In genomic region chr12:112868459-112869041, GRCh38 we compare ENCODE assay signal across 25 cellular contexts. TPM values are rescaled to one million over a fixed set of nuclear protein-coding genes. Genes with fewer than 3 reads are reported as not detected.
DNase-seq lines count a peak whose midpoint lies in the region; ATAC-seq, FAIRE-seq and TF ChIP-seq lines count a peak whose summit lies in the region.
"Had no signal": no experiment of that assay in that cellular context is flagged by ENCODE, and none has a peak within 500 bp of the region (broad histone marks: within the 10 kb centered on the region; RNA-seq: fewer than 3 reads in every experiment).

No MANE protein-coding gene starts in this region.

- H2BK15ac ChIP-seq in H1 (ENCODE audit: low read length) = no peak overlapping the region
- no peak overlapping the region for H2BK15ac ChIP-seq in mesendoderm (replicated peaks; ENCODE audit: low read depth)

- no peak overlapping the region for H2BK20ac ChIP-seq in H1 (ENCODE audit: low read length)

- TF ChIP-seq POLR2A in H1 (IDR thresholded peaks at IDR 0.05; ENCODE audit: control extremely low read depth in 1 of 2, low read depth in 2 of 2, low read length in 2 of 2) = no peak
- no peak for TF ChIP-seq POLR2A in adrenal gland (IDR thresholded peaks at IDR 0.05)

- DNase-seq in DMS53 (lab: John Stamatoyannopoulos, UW) (peak; percentile 41), DMS53 treated with DMSO at 0.1 percent for 48 hours (lab: John Stamatoyannopoulos, UW; ENCODE audit: unreplicated experiment) (no peak), Karpas-422 (peak; percentile 54), H1 (ENCODE audit: low read depth in 1 of 2, low spot score in 2 of 2) (peak in 1 of 2 experiments; percentile 54), mesendoderm (peak; percentile 63), T-helper 1 cell (no peak), adrenal gland (no peak)
- DNase-seq: activated naive CD4-positive, alpha-beta T cell treated with anti-CD3 and anti-CD28 coated beads for 36 hours; body of pancreas; DMS153; gastrocnemius medialis; immature natural killer cell; natural killer cell; NCI-H1105; NCI-H2107; NCI-H524 treated with DMSO at 0.1 percent for 48 hours; OCI-M1; psoas muscle; stimulated activated CD4-positive, alpha-beta T cell treated with anti-CD3 and anti-CD28 coated beads, Interleukin-12 subunit alpha, Interleukin-12 subunit beta, amount 100 ng/mL, for 4 hours; stimulated activated naive B cell treated with anti-CD40 and anti-IgM and Interleukin-4, amounts not matched to agents 10 μg/mL and 1 μg/mL and 100 μg/mL, for 72 hours; T1000; thyroid gland had no signal

- no peak overlapping the region for H3K14ac ChIP-seq in H1 (ENCODE audit: insufficient read length)

- H3K56ac ChIP-seq in H1 (replicated peaks; ENCODE audit: insufficient read length, low read depth, low read length) = no peak overlapping the region
- no peak overlapping the region for H3K56ac ChIP-seq in mesendoderm (ENCODE audit: low read length)

- no peak for TF ChIP-seq CTCF in H1 (IDR thresholded peaks at IDR 0.05; ENCODE audit: control extremely low read depth in 1 of 3, insufficient read depth in 1 of 3, low read depth in 1 of 3, low read length in 3 of 3)
- no peak for TF ChIP-seq CTCF in adrenal gland (IDR thresholded peaks at IDR 0.05)

- H2AK5ac ChIP-seq in H1 (ENCODE audit: low read depth, low read length) = no peak overlapping the region
- H2AK5ac ChIP-seq in mesendoderm (ENCODE audit: low read length) = no peak overlapping the region

- no peak overlapping the region for H3K4ac ChIP-seq in H1 (replicated peaks; ENCODE audit: insufficient read length, low read depth, low read length)
- H3K4ac ChIP-seq in mesendoderm (ENCODE audit: low read depth, low read length) = no peak overlapping the region

- H3K79me1 ChIP-seq in H1 (ENCODE audit: low read depth, low read length) (no peaks in the 10 kb centered on the region), mesendoderm (ENCODE audit: low read length) (no peaks in the 10 kb centered on the region)

- H3K23me2 ChIP-seq in H1 (ENCODE audit: low read depth, low read length) = no peaks in the 10 kb centered on the region

- H3K4me3 ChIP-seq in Karpas-422 (ENCODE audit: low read length) (no peak overlapping the region), H1 (ENCODE audit: extremely low read depth in 1 of 4, insufficient read depth in 2 of 4, low read depth in 3 of 4, low read length in 4 of 4) (no peak overlapping the region), mesendoderm (ENCODE audit: low read length) (no peak overlapping the region), adrenal gland (no peak overlapping the region)
- H3K4me3 ChIP-seq: body of pancreas, gastrocnemius medialis, psoas muscle, thyroid gland had no signal

- no peak overlapping the region for H4K91ac ChIP-seq in H1 (replicated peaks; ENCODE audit: insufficient read length, low read length)

- no peaks in the 10 kb centered on the region; the same call in 1 of the 2 replicates for H4K20me1 ChIP-seq in Karpas-422 (ENCODE audit: insufficient read depth, low read depth, low read length)
- no peaks in the 10 kb centered on the region for H4K20me1 ChIP-seq in H1 (replicated peaks in 1 of 2; ENCODE audit: control insufficient read depth in 1 of 2, insufficient read depth in 2 of 2, low read length in 2 of 2)

- H3K27ac ChIP-seq in Karpas-422 (ENCODE audit: low read length) (no peak overlapping the region), H1 (ENCODE audit: low read depth, low read length) (no peak overlapping the region), mesendoderm (ENCODE audit: low read depth, low read length) (no peak overlapping the region), adrenal gland (no peak overlapping the region)
- H3K27ac ChIP-seq: 22Rv1, body of pancreas, epithelial cell of prostate, gastrocnemius medialis, psoas muscle, thyroid gland had no signal

- POLR2A ChIA-PET in H1 (lab: Charles Lee; ENCODE audit: partially characterized antibody) = no interaction called here

- H2BK120ac ChIP-seq in H1 (replicated peaks; ENCODE audit: low read depth, low read length) = no peak overlapping the region
- H2BK120ac ChIP-seq in mesendoderm (ENCODE audit: low read depth, low read length) = no peak overlapping the region

- FAIRE-seq in H1 (lab: Jason Lieb, UNC) = peak; percentile 58

- H3K9me2 ChIP-seq in Karpas-422 (replicated peaks; ENCODE audit: insufficient read depth, low read length) = no peaks in the 10 kb centered on the region

- H3K18ac ChIP-seq in H1 (ENCODE audit: extremely low read depth, low read length) (no peak overlapping the region), mesendoderm (ENCODE audit: low read length) (no peak overlapping the region)

- TF ChIP-seq EP300 in H1 (IDR thresholded peaks at IDR 0.05; ENCODE audit: borderline replicate concordance in 1 of 2, low read depth in 2 of 2, low read length in 2 of 2) = no peak

- H4K5ac ChIP-seq in H1 (ENCODE audit: insufficient read length, low read depth, low read length) = no peak overlapping the region
- H4K5ac ChIP-seq in mesendoderm (ENCODE audit: low read length) = no peak overlapping the region

- no peak for ATAC-seq in HG02642 (IDR thresholded peaks at IDR 0.05; ENCODE audit: poor library complexity, unreplicated experiment)
- ATAC-seq: body of pancreas; gastrocnemius medialis; natural killer cell; psoas muscle; stimulated activated naive B cell treated with anti-CD40 and anti-IgM and Interleukin-4, amounts not matched to agents 10 μg/mL and 1 μg/mL and 100 μg/mL, for 72 hours had no signal

- no peak overlapping the region for H2BK5ac ChIP-seq in H1 (ENCODE audit: low read depth, low read length)
- H2BK5ac ChIP-seq in mesendoderm (ENCODE audit: low read length) = no peak overlapping the region

- no peak overlapping the region for H2AFZ ChIP-seq in Karpas-422 (ENCODE audit: low read length)
- no peak overlapping the region for H2AFZ ChIP-seq in H1 (ENCODE audit: low read length)

- H3K9ac ChIP-seq in Karpas-422 (ENCODE audit: low read length) (no peak overlapping the region), H1 (replicated peaks in 1 of 4; ENCODE audit: extremely low read depth in 1 of 4, low read depth in 3 of 4, low read length in 3 of 4) (no peak overlapping the region), mesendoderm (ENCODE audit: low read length) (no peak overlapping the region)

- 76% methylated on average over 5 of the region's 5 CpGs; no CpG with 5 or more reads in 1 of the 2 experiments for WGBS in H1 (ENCODE audit: extremely low coverage in 1 of 2, insufficient coverage in 1 of 2, insufficient read length in 1 of 2, insufficient replicate concordance in 2 of 2, low coverage in 1 of 2, low lambda C conversion rate in 2 of 2, missing lambda C conversion rate in 1 of 2), 2 experiments
- no CpG with 5 or more reads among the region's 5 CpGs for WGBS in mesendoderm (ENCODE audit: extremely low coverage, insufficient coverage, low lambda C conversion rate)
- 61 to 80% (median 65%) methylated on average over 3 to 5 of the region's 5 CpGs for WGBS in adrenal gland, 4 donors

- CTCF ChIA-PET in H1 (lab: Charles Lee; ENCODE audit: partially characterized antibody) = interaction anchor here (0.9 kb wide), 1 partner anchor 45 kb away, joined by 3 read pairs; no protein-coding TSS in a partner anchor

- H3K4me2 ChIP-seq in Karpas-422 (ENCODE audit: low read depth, low read length, poor library complexity, severe bottlenecking) (no peak overlapping the region), H1 (ENCODE audit: insufficient read depth in 1 of 2, low read depth in 2 of 2, low read length in 2 of 2) (no peak overlapping the region), mesendoderm (ENCODE audit: low read length) (no peak overlapping the region)

- H4K8ac ChIP-seq in H1 (ENCODE audit: extremely low read depth, insufficient read depth, low read length) (no peak overlapping the region), mesendoderm (ENCODE audit: low read depth, low read length) (no peak overlapping the region)

- intact Hi-C loops in adrenal gland (cut with DNase I) = no loop called here

- H3K36me3 ChIP-seq in Karpas-422 (ENCODE audit: insufficient read depth, low read length) (no peaks in the 10 kb centered on the region), H1 (ENCODE audit: control insufficient read depth in 2 of 4, insufficient read depth in 4 of 4, low read length in 3 of 4) (no peaks in the 10 kb centered on the region), mesendoderm (ENCODE audit: control insufficient read depth, insufficient read depth, low read length) (no peaks in the 10 kb centered on the region), adrenal gland (replicated peaks in 1 of 2) (no peaks in the 10 kb centered on the region)
- H3K36me3 ChIP-seq: gastrocnemius medialis, thyroid gland had no signal

- H3K9me3 ChIP-seq in Karpas-422 (ENCODE audit: low read length) (no peaks in the 10 kb centered on the region), H1 (ENCODE audit: insufficient read depth in 2 of 2, low read depth in 1 of 2, low read length in 1 of 2) (no peaks in the 10 kb centered on the region), adrenal gland (replicated peaks in 1 of 3) (no peaks in the 10 kb centered on the region)
- H3K9me3 ChIP-seq: body of pancreas, gastrocnemius medialis, psoas muscle, thyroid gland had no signal

- no peak overlapping the region for H2BK12ac ChIP-seq in H1 (ENCODE audit: low read depth, low read length)

- H3K4me1 ChIP-seq in Karpas-422 (ENCODE audit: low read length) (no peaks in the 10 kb centered on the region), H1 (replicated peaks in 1 of 4; ENCODE audit: control insufficient read depth in 3 of 4, insufficient read depth in 4 of 4, low read length in 3 of 4) (no peaks in the 10 kb centered on the region), mesendoderm (ENCODE audit: control insufficient read depth, low read depth, low read length) (no peaks in the 10 kb centered on the region), adrenal gland (replicated peaks in 1 of 2) (no peaks in the 10 kb centered on the region)
- H3K4me1 ChIP-seq: body of pancreas, gastrocnemius medialis, psoas muscle, thyroid gland had no signal

- H3K27me3 ChIP-seq in Karpas-422 (ENCODE audit: low read length) (0 out of 2 replicates have a peak, but pooled peaks cover 2% of the 10 kb centered on the region), H1 (replicated peaks in 1 of 4; ENCODE audit: control insufficient read depth in 3 of 4, extremely low read depth in 1 of 4, insufficient read depth in 3 of 4, low read length in 3 of 4) (no peaks in the 10 kb centered on the region), mesendoderm (ENCODE audit: insufficient read depth, low read length, poor library complexity) (no peaks in the 10 kb centered on the region), adrenal gland (peaks cover 4% of the 10 kb centered on the region)
- H3K27me3 ChIP-seq: body of pancreas, thyroid gland had no signal

- no peaks in the 10 kb centered on the region for H3K79me2 ChIP-seq in Karpas-422 (ENCODE audit: low read length)
- no peaks in the 10 kb centered on the region for H3K79me2 ChIP-seq in H1 (ENCODE audit: control insufficient read depth in 1 of 2, insufficient read depth in 2 of 2, low read length in 2 of 2)
- H3K79me2 ChIP-seq in mesendoderm (ENCODE audit: control insufficient read depth, insufficient read depth, low read length) = no peaks in the 10 kb centered on the region

- TF ChIP-seq RAD21 in H1 (IDR thresholded peaks at IDR 0.05 in 1 of 2, conservative IDR thresholded peaks at IDR 0.05 in 1 of 2; ENCODE audit: low read depth in 2 of 2, low read length in 2 of 2) = no peak; a peak in 1 of 4 replicates

- H3K23ac ChIP-seq in H1 (ENCODE audit: insufficient read length) = no peak overlapping the region
- no peak overlapping the region for H3K23ac ChIP-seq in mesendoderm (ENCODE audit: low read length)

RNA-seq across cellular contexts. Expression of gene OAS1, which starts 38.2 kb away (rescaled TPM):
- total RNA-seq in Karpas-422 (2014; rRNA removed; shearing (Covaris generic); ENCODE audit: low replicate concordance) = 23.6 and 23.7 TPM in 2 replicates
- total RNA-seq in H1 (2021; fragmentation: NEBNext Ultra II Directional; extraction: Animal tissue kit (Norgen Biotek cat#: 25700)) = not detected in 2 replicates
- polyA plus RNA-seq in H1 (2011; rRNA removed) = 0.13 and 0.23 TPM in 2 replicates
- polyA plus RNA-seq in H1 (2011; cell fraction: cytosol; rRNA removed) = 0.10 TPM
- polyA plus RNA-seq in H1 (2011; cell fraction: nucleus; rRNA removed) = 0.06 TPM
- polyA plus RNA-seq in H1 (2012, experiment 1 of 2) = 0.26 to 0.72 TPM (median 0.36 TPM) in 3 of 4 replicates, not detected in the other
- polyA plus RNA-seq in H1 (2012, experiment 2 of 2) = 0.17 TPM
- polyA plus RNA-seq in H1 (2013, experiment 1 of 2) = not detected
- not detected for polyA plus RNA-seq in H1 (2013, experiment 2 of 2)
- polyA minus RNA-seq in H1 (2011; rRNA and poly(A)+ RNA removed) = not detected in 2 replicates
- polyA minus RNA-seq in H1 (2011; cell fraction: cytosol; rRNA and poly(A)+ RNA removed) = not detected
- polyA minus RNA-seq in H1 (2011; cell fraction: nucleus; rRNA and poly(A)+ RNA removed) = not detected
- 0.03 TPM for polyA plus RNA-seq in mesendoderm (2013, experiment 1 of 2)
- 0.04 TPM for polyA plus RNA-seq in mesendoderm (2013, experiment 2 of 2)
- total RNA-seq in adrenal gland = 10 to 100 TPM; 12.3 to 32.0 (median 18.3) TPM
- 10 to 100 TPM in 2 of 3 donors, 1 to 10 TPM in 1; 9.2 to 31.2 (median 22.1) TPM for polyA plus RNA-seq in adrenal gland

Comparison
In these comparisons a context has a peak if more than half of its experiments do, and no peak if none do; other contexts are left out.
1. DNase-seq: peak in DMS53 (single experiment), Karpas-422 (single experiment) and mesendoderm (single experiment); none in DMS53 treated with DMSO at 0.1 percent for 48 hours (single experiment), T-helper 1 cell (0 of 5) and adrenal gland (0 of 7).